8 cellular contexts compared by ENCODE assay signal in the genomic region with DNA sequence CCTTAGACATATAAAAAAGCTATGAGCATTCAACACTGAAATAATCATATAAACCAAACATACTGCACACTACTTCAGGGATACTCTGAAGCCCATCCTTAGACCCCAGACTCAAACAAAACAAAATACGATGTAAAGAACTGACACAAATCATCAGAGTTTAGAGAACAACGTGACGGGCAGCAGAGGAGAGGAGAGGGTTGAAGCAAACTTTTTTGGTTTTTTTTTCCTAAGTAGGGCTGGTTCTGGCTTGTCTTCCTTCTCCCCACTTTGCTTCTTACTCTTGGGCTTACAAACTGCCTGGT. TPM values are rescaled to one million over a fixed set of nuclear protein-coding genes. Genes with fewer than 3 reads are reported as not detected.
DNase-seq lines count a peak whose midpoint lies in the region; ATAC-seq, FAIRE-seq and TF ChIP-seq lines count a peak whose summit lies in the region.

No MANE protein-coding gene starts in this region.

- no peak for TF ChIP-seq CTCF in fibroblast of villous mesenchyme (IDR thresholded peaks at IDR 0.05; ENCODE audit: insufficient read depth, low read depth, low read length)

- H3K27me3 Mint-ChIP-seq in T-cell, result no peaks in the 10 kb centered on the region

- ATAC-seq in GM21619 (IDR thresholded peaks at IDR 0.05; ENCODE audit: unreplicated experiment), result peak; percentile 1
- no peak for ATAC-seq in T-cell (replicated peaks in 1 of 4)
- no peak for ATAC-seq in GM21717 (IDR thresholded peaks at IDR 0.05; ENCODE audit: unreplicated experiment)

- H3K4me3 Mint-ChIP-seq in T-cell, result peak overlapping the region; percentile 82 to 95 (median 83)

- CTCF ChIA-PET in T-cell (lab: Charles Lee), result interaction anchor here in 1 of 2 donors (1.0 kb wide), 1 partner anchor 126 kb away, joined by 4 read pairs; no protein-coding TSS in a partner anchor

- H3K27ac Mint-ChIP-seq in T-cell, result peak overlapping the region; percentile 95 to 99

- POLR2A ChIA-PET in T-cell (lab: Charles Lee), result no interaction called here

- H3K9me3 Mint-ChIP-seq in T-cell, result no peaks in the 10 kb centered on the region

- no peaks in the 10 kb centered on the region for H3K36me3 Mint-ChIP-seq in T-cell

- H3K4me3 ChIP-seq in fibroblast of villous mesenchyme (ENCODE audit: low read depth, low read length) (peak overlapping the region; percentile 68), skeletal muscle cell (ENCODE audit: low read depth, low read length) (peak overlapping the region; percentile 40)

- FAIRE-seq in GM19239 (lab: Jason Lieb, UNC), result no peak

- peaks cover 24 to 31% (median 30%) of the 10 kb centered on the region in 3 donors for H3K4me1 Mint-ChIP-seq in T-cell

- no peak for DNase-seq in T-cell
- DNase-seq in fibroblast of villous mesenchyme (ENCODE audit: low read depth), result no peak
- no peak for DNase-seq in skeletal muscle cell (ENCODE audit: low read depth)
- DNase-seq in NCI-H748 treated with DMSO at 0.1 percent for 48 hours (lab: John Stamatoyannopoulos, UW), result no peak
- DNase-seq in GM19239 (ENCODE audit: insufficient read length, low spot score), result no peak
- no peak for DNase-seq in LoVo (ENCODE audit: low spot score)

RNA-seq across cellular contexts. Expression of a gene that starts 34.7 kb away (rescaled TPM):
- total RNA-seq in T-cell (not detected), fibroblast of villous mesenchyme (not detected in 2 replicates)
